19 cellular contexts compared by ENCODE assay signal in genomic region chr16:84588991-84589390, GRCh38.
"Had no signal": no experiment of that assay in that cellular context is flagged by ENCODE, and none has a peak within 500 bp of the region (broad histone marks: within the 10 kb centered on the region; RNA-seq: fewer than 3 reads in every experiment).

No MANE protein-coding gene starts in this region.

- H3K4me3 ChIP-seq: heart left ventricle, pancreas, smooth muscle cell, suprapubic skin, thyroid gland, uterus had no signal

- DNase-seq: cortex of kidney; effector memory CD4-positive, alpha-beta T cell; heart left ventricle; hypothalamus; mammary epithelial cell; naive thymus-derived CD4-positive, alpha-beta T cell; occipital lobe; pancreas; right cardiac atrium; stimulated activated CD4-positive, alpha-beta T cell treated with anti-CD3 and anti-CD28 coated beads, Interleukin-2, amount 100 ng/mL, for 48 hours; stimulated activated naive CD8-positive, alpha-beta T cell treated with anti-CD3 and anti-CD28 coated beads, Interleukin-15, Interleukin-2, amounts not matched to agents 100 U/mL and 50 U/mL, for 24 hours; thyroid gland; uterus had no signal

- H3K36me3 ChIP-seq: pancreas, thyroid gland, uterus had no signal

- H3K9me3 Mint-ChIP-seq: naive thymus-derived CD4-positive, alpha-beta T cell; type B pancreatic cell had no signal

- H3K4me2 ChIP-seq: smooth muscle cell had no signal

- H3K27ac Mint-ChIP-seq: progenitor cell of endocrine pancreas, type B pancreatic cell had no signal

- H3K27me3 ChIP-seq: heart left ventricle, pancreas, suprapubic skin, thyroid gland, uterus had no signal

- H3K9me3 ChIP-seq: pancreas, suprapubic skin, thyroid gland, uterus had no signal

- ATAC-seq: esophagus mucosa; heart left ventricle; left lobe of liver; naive thymus-derived CD4-positive, alpha-beta T cell; pancreas; right cardiac atrium; stimulated activated naive CD8-positive, alpha-beta T cell treated with anti-CD3 and anti-CD28 coated beads, Interleukin-15, Interleukin-2, amounts not matched to agents 100 U/mL and 50 U/mL, for 24 hours had no signal

- H3K27me3 Mint-ChIP-seq: naive thymus-derived CD4-positive, alpha-beta T cell; progenitor cell of endocrine pancreas; type B pancreatic cell had no signal

- H3K4me1 ChIP-seq: suprapubic skin, uterus had no signal

- H3K27ac ChIP-seq: heart left ventricle, pancreas, suprapubic skin, thyroid gland, uterus had no signal

- H3K4me3 Mint-ChIP-seq: naive thymus-derived CD4-positive, alpha-beta T cell; type B pancreatic cell had no signal
